In the genomic region with DNA sequence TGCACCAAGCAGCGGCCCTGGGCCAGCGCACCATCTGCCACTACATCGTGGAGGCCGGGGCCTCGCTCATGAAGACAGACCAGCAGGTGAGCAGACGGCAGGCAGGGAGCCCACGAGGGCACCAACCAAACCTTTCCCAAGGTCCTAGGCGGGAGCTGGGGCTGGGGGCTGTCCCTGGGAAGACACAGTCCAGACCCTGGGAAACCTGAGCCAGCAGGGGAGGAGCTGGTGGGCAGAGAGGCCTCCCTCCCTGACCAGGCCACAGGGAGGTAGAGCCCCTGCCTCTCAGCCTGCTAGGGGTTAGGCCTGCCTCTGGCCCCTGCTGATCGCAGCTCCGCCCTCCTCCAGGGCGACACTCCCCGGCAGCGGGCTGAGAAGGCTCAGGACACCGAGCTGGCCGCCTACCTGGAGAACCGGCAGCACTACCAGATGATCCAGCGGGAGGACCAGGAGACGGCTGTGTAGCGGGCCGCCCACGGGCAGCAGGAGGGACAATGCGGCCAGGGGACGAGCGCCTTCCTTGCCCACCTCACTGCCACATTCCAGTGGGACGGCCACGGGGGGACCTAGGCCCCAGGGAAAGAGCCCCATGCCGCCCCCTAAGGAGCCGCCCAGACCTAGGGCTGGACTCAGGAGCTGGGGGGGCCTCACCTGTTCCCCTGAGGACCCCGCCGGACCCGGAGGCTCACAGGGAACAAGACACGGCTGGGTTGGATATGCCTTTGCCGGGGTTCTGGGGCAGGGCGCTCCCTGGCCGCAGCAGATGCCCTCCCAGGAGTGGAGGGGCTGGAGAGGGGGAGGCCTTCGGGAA, we compare ENCODE assay signal across 9 cellular contexts. TPM values are rescaled to one million over a fixed set of nuclear protein-coding genes. Genes with fewer than 3 reads are reported as not detected.
A peak's percentile ranks its signal among the peaks of the same experiment; 100 is the strongest.
DNase-seq lines count a peak whose midpoint lies in the region; ATAC-seq and TF ChIP-seq lines count a peak whose summit lies in the region.
"Not testable (repeated sequence)": the region's sequence is repeated elsewhere in the genome, so short reads cannot be mapped to it uniquely, and the experiment has no call there.
"Had no signal": no experiment of that assay in that cellular context is flagged by ENCODE, and none has a peak within 500 bp of the region (broad histone marks: within the 10 kb centered on the region; RNA-seq: fewer than 3 reads in every experiment).

No MANE protein-coding gene starts in this region.

- intact Hi-C loops in body of pancreas (cut with DNase I); Right ventricle myocardium superior (cut with DNase I); lower lobe of right lung (cut with DNase I); psoas muscle (cut with DNase I): not testable (repeated sequence)

- not testable (repeated sequence) for H3K9me3 ChIP-seq in T-helper 17 cell (ENCODE audit: control insufficient read depth, low read length, poor library complexity, severe bottlenecking); body of pancreas; lower lobe of right lung; psoas muscle; upper lobe of left lung

- 32 to 46% methylated on average over 16 to 34 of the region's 36 CpGs for WGBS in body of pancreas, 2 donors
- 58 to 65% (median 61%) methylated on average over 19 to 33 of the region's 36 CpGs for WGBS in psoas muscle, 3 donors
- WGBS in upper lobe of left lung, 2 donors: 44 to 72% methylated on average over 5 to 27 of the region's 36 CpGs

- not testable (repeated sequence) for TF ChIP-seq POLR2A in NB4 (IDR thresholded peaks at IDR 0.05; ENCODE audit: extremely low read depth, insufficient read length); body of pancreas (IDR thresholded peaks at IDR 0.05); upper lobe of left lung (IDR thresholded peaks at IDR 0.05)

- H3K4me3 ChIP-seq in NB4 (ENCODE audit: low read depth, low read length); body of pancreas: not testable (repeated sequence)
- H3K4me3 ChIP-seq in lower lobe of right lung: peak overlapping the region; percentile 85
- peak overlapping the region; percentile 70 for H3K4me3 ChIP-seq in psoas muscle
- peak overlapping the region in 3 of 4 donors; percentile 73 to 92 (median 76) for H3K4me3 ChIP-seq in upper lobe of left lung

- peak overlapping the region; percentile 88 for H3K4me3 Mint-ChIP-seq in T-helper 17 cell

- H3K27me3 ChIP-seq in body of pancreas; lower lobe of right lung (ENCODE audit: low read depth): not testable (repeated sequence)
- peaks cover 0 to 27% (median 15%) of the 10 kb centered on the region in 3 donors for H3K27me3 ChIP-seq in psoas muscle (ENCODE audit: insufficient read depth in 3 of 3, low read length in 2 of 3)
- H3K27me3 ChIP-seq in upper lobe of left lung: peaks cover 0 to 10% (median 2%) of the 10 kb centered on the region in 4 donors

- not testable (repeated sequence) for ATAC-seq in T-helper 17 cell
- ATAC-seq in body of pancreas: peak; percentile 13
- peak; percentile 3 for ATAC-seq in Right ventricle myocardium superior (ENCODE audit: poor library complexity)
- peak; percentile 4 to 36 for ATAC-seq in lower lobe of right lung
- peak; percentile 12 to 35 (median 22) for ATAC-seq in psoas muscle
- peak; percentile 1 to 7 for ATAC-seq in upper lobe of left lung (ENCODE audit: low FRiP score in 2 of 2)

- peaks cover 13 to 15% of the 10 kb centered on the region in 2 donors for H3K36me3 ChIP-seq in body of pancreas (replicated peaks in 1 of 2; ENCODE audit: insufficient read depth in 1 of 2, low read depth in 2 of 2)
- peaks cover 27% of the 10 kb centered on the region for H3K36me3 ChIP-seq in lower lobe of right lung
- H3K36me3 ChIP-seq in psoas muscle (ENCODE audit: insufficient read depth in 1 of 2, low read depth in 1 of 2): peaks cover 5 to 44% of the 10 kb centered on the region in 2 donors
- peaks cover 6 to 39% (median 30%) of the 10 kb centered on the region in 4 donors for H3K36me3 ChIP-seq in upper lobe of left lung

- peak overlapping the region; percentile 39 for H3K27ac Mint-ChIP-seq in T-helper 17 cell

- H3K27me3 Mint-ChIP-seq in T-helper 17 cell: not testable (repeated sequence)

- H3K36me3 Mint-ChIP-seq in T-helper 17 cell (ENCODE audit: low read depth): not testable (repeated sequence)

- peaks cover 14% of the 10 kb centered on the region for H3K4me1 Mint-ChIP-seq in T-helper 17 cell

- H3K4me1 ChIP-seq in body of pancreas (peaks cover 28% of the 10 kb centered on the region), psoas muscle (peaks cover 14% of the 10 kb centered on the region), upper lobe of left lung (peaks cover 18 to 40% (median 27%) of the 10 kb centered on the region in 4 donors)
- H3K4me1 ChIP-seq in lower lobe of right lung: not testable (repeated sequence)

- not testable (repeated sequence) for TF ChIP-seq EP300 in upper lobe of left lung (IDR thresholded peaks at IDR 0.05)

- H3K27ac ChIP-seq in body of pancreas (peak overlapping the region; percentile 54 to 81 (median 61)), lower lobe of right lung (peak overlapping the region; percentile 76), upper lobe of left lung (peak overlapping the region; percentile 71 to 88 (median 77))
- H3K27ac ChIP-seq in psoas muscle: not testable (repeated sequence)

- DNase-seq in DMS153 treated with DMSO at 0.1 percent for 48 hours (lab: John Stamatoyannopoulos, UW; ENCODE audit: unreplicated experiment) (peak; percentile 37), NB4 (ENCODE audit: low read depth) (peak; percentile 28), body of pancreas (peak in 3 of 4 donors; percentile 41 to 63 (median 56)), psoas muscle (peak in 1 of 2 donors; percentile 62), upper lobe of left lung (peak in 1 of 2 donors; percentile 81)
- DNase-seq in T-helper 17 cell, Right ventricle myocardium superior, lower lobe of right lung: not testable (repeated sequence)

- TF ChIP-seq CTCF in NB4 (IDR thresholded peaks at IDR 0.05; ENCODE audit: low read depth, low read length); body of pancreas (IDR thresholded peaks at IDR 0.05); lower lobe of right lung (IDR thresholded peaks at IDR 0.05); psoas muscle (IDR thresholded peaks at IDR 0.05); upper lobe of left lung (IDR thresholded peaks at IDR 0.05): not testable (repeated sequence)

RNA-seq across cellular contexts. Expression of a gene that starts 1.8 kb away (rescaled TPM):
- total RNA-seq in T-helper 17 cell: 1 to 10 TPM; 2.6 to 3.7 TPM
- total RNA-seq in body of pancreas: 10 to 100 TPM; 36.9 to 63.0 TPM
- 4.7 TPM for total RNA-seq in Right ventricle myocardium superior
- total RNA-seq in lower lobe of right lung: 26.1 TPM
- 1 to 10 TPM; 1.4 to 6.3 (median 2.4) TPM for total RNA-seq in psoas muscle
- polyA plus RNA-seq in psoas muscle: 1 to 10 TPM; 1.2 to 2.0 (median 1.8) TPM
- 10 to 100 TPM in 5 of 6 donors, not detected in 1; 14.3 to 44.8 (median 34.1) TPM for total RNA-seq in upper lobe of left lung

RNA-seq across cellular contexts. Expression of a gene that starts 11.9 kb away (rescaled TPM):
- total RNA-seq in T-helper 17 cell (1 to 10 TPM; 4.3 to 4.8 TPM), body of pancreas (not detected), Right ventricle myocardium superior (not detected), lower lobe of right lung (not detected), psoas muscle (not detected), upper lobe of left lung (1 to 10 TPM in 1 of 6 donors, under 1 TPM in 3, not detected in 2; 0.34 to 1.4 (median 0.53) TPM)
- not detected for polyA plus RNA-seq in psoas muscle
- total RNA-seq: fibroblast of lung had no signal

RNA-seq across cellular contexts. Expression of a gene that starts 32.4 kb away (rescaled TPM):
- total RNA-seq in T-helper 17 cell (100 to 1,000 TPM; 194 to 196 TPM), body of pancreas (10 to 100 TPM; 79.4 to 86.4 TPM), Right ventricle myocardium superior (65.8 TPM), lower lobe of right lung (55.3 TPM), psoas muscle (100 to 1,000 TPM in 1 of 4 donors, 10 to 100 TPM in 3; 90.2 to 138 (median 96.2) TPM), upper lobe of left lung (100 to 1,000 TPM in 2 of 6 donors, 10 to 100 TPM in 4; 55.1 to 145 (median 65.5) TPM)
- 10 to 100 TPM; 57.7 to 85.4 (median 62.0) TPM for polyA plus RNA-seq in psoas muscle
